Comparison of ENCODE assay signal across 12 cellular contexts in genomic region chr3:111610612-111611054, GRCh38. TPM values are rescaled to one million over a fixed set of nuclear protein-coding genes. Genes with fewer than 3 reads are reported as not detected.
DNase-seq lines count a peak whose midpoint lies in the region; ATAC-seq and TF ChIP-seq lines count a peak whose summit lies in the region.
"Had no signal": no experiment of that assay in that cellular context is flagged by ENCODE, and none has a peak within 500 bp of the region (broad histone marks: within the 10 kb centered on the region; RNA-seq: fewer than 3 reads in every experiment).

No MANE protein-coding gene starts in this region.

- H3K27me3 ChIP-seq in prostate gland (replicated peaks; ENCODE audit: insufficient read depth), result no peaks in the 10 kb centered on the region
- no peaks in the 10 kb centered on the region for H3K27me3 ChIP-seq in lower lobe of right lung (ENCODE audit: low read depth)

- no peak for TF ChIP-seq POLR2A in prostate gland (IDR thresholded peaks at IDR 0.05)

- peak overlapping the region; percentile 83 for H3K27ac Mint-ChIP-seq in activated B cell treated with CpG ODN at 0.5 μM for 24 hours
- H3K27ac Mint-ChIP-seq: GM23338 had no signal

- ATAC-seq in GM19395 (IDR thresholded peaks at IDR 0.05; ENCODE audit: unreplicated experiment), result peak; percentile 34
- ATAC-seq in HG03103 (IDR thresholded peaks at IDR 0.05; ENCODE audit: low read depth, unreplicated experiment), result peak; percentile 15
- peak; percentile 40 for ATAC-seq in activated B cell treated with CpG ODN at 0.5 μM for 24 hours (ENCODE audit: low read depth)
- ATAC-seq in lower lobe of right lung, result no peak
- no peak for ATAC-seq in left colon
- ATAC-seq: GM23338 had no signal

- intact Hi-C loops in activated B cell treated with CpG ODN at 0.5 μM for 24 hours (cut with micrococcal nuclease), result loop anchor here (1.0 to 10.0 kb wide), 3 partner anchors 15 to 536 kb away; partner anchors contain the start of genes NECTIN3 and ZBED2
- intact Hi-C loops in prostate gland (cut with DNase I), result no loop called here
- intact Hi-C loops in lower lobe of right lung (cut with DNase I), result no loop called here
- intact Hi-C loops in left colon (cut with DNase I, micrococcal nuclease), result no loop called here

- POLR2A ChIA-PET in activated B cell treated with CpG ODN at 0.5 μM for 24 hours (lab: Charles Lee), result interaction anchor here (0.7 to 1.8 kb wide), 6 partner anchors 11 to 368 kb away, joined by 3 to 18 read pairs (median 4); partner anchors contain the start of genes ABHD10 and ZBED2

- DNase-seq in activated B cell treated with CpG ODN at 0.5 μM for 24 hours (no peak), prostate gland (ENCODE audit: low spot score) (peak; percentile 12), GM19238 (ENCODE audit: insufficient read length, low spot score) (no peak), lower lobe of right lung (no peak), left colon (no peak), NCI-H524 treated with DMSO at 0.1 percent for 48 hours (lab: John Stamatoyannopoulos, UW) (no peak)
- DNase-seq: effector CD8-positive, alpha-beta T cell had no signal

- no peaks in the 10 kb centered on the region for H3K27me3 Mint-ChIP-seq in activated B cell treated with CpG ODN at 0.5 μM for 24 hours

- CTCF ChIA-PET in activated B cell treated with CpG ODN at 0.5 μM for 24 hours (lab: Charles Lee), result interaction anchor here (0.9 to 1.4 kb wide), 5 partner anchors 9 to 56 kb away, joined by 3 to 7 read pairs (median 3); partner anchors contain the start of gene ZBED2

- H3K4me3 ChIP-seq in prostate gland, result no peak overlapping the region
- H3K4me3 ChIP-seq in lower lobe of right lung, result no peak overlapping the region
- H3K4me3 ChIP-seq: GM23338 had no signal

- H3K4me3 Mint-ChIP-seq in activated B cell treated with CpG ODN at 0.5 μM for 24 hours, result peak overlapping the region; percentile 58
- H3K4me3 Mint-ChIP-seq: GM23338 had no signal

- no peaks in the 10 kb centered on the region for H3K9me3 ChIP-seq in prostate gland
- H3K9me3 ChIP-seq in lower lobe of right lung, result no peaks in the 10 kb centered on the region

- no peaks in the 10 kb centered on the region for H3K4me1 ChIP-seq in prostate gland (replicated peaks)
- H3K4me1 ChIP-seq in lower lobe of right lung, result no peaks in the 10 kb centered on the region

- no peaks in the 10 kb centered on the region for H3K36me3 ChIP-seq in prostate gland
- H3K36me3 ChIP-seq in lower lobe of right lung, result no peaks in the 10 kb centered on the region

- WGBS in prostate gland, result 45% methylated on average over 8 of the region's 8 CpGs

- H3K27ac ChIP-seq in prostate gland, result no peak overlapping the region
- H3K27ac ChIP-seq in lower lobe of right lung, result no peak overlapping the region

- H3K9me3 Mint-ChIP-seq in activated B cell treated with CpG ODN at 0.5 μM for 24 hours, result no peaks in the 10 kb centered on the region
- H3K9me3 Mint-ChIP-seq: GM23338 had no signal

- peaks cover 45% of the 10 kb centered on the region for H3K4me1 Mint-ChIP-seq in activated B cell treated with CpG ODN at 0.5 μM for 24 hours

- peaks cover 20% of the 10 kb centered on the region for H3K36me3 Mint-ChIP-seq in activated B cell treated with CpG ODN at 0.5 μM for 24 hours (ENCODE audit: low read depth)

- TF ChIP-seq CTCF in activated B cell treated with CpG ODN at 0.5 μM for 24 hours (IDR thresholded peaks at IDR 0.05), result no peak
- no peak for TF ChIP-seq CTCF in prostate gland (IDR thresholded peaks at IDR 0.05)
- TF ChIP-seq CTCF in lower lobe of right lung (IDR thresholded peaks at IDR 0.05), result no peak

RNA-seq across cellular contexts. Expression of gene ZBED2, which starts 15.5 kb away (rescaled TPM):
- total RNA-seq in activated B cell treated with CpG ODN at 0.5 μM for 24 hours (4.6 and 5.3 TPM in 2 replicates), prostate gland (under 1 TPM in 1 of 2 donors, not detected in 1; 0.68 TPM), lower lobe of right lung (8.2 TPM), left colon (not detected)
- total RNA-seq: GM23338, myocyte, SK-MEL-5 had no signal

Comparison
In these comparisons a context has a peak if more than half of its experiments do, and no peak if none do; other contexts are left out.
1. ATAC-seq: peak in GM19395 (single experiment), HG03103 (single experiment) and activated B cell treated with CpG ODN at 0.5 μM for 24 hours (single experiment); none in lower lobe of right lung (0 of 2) and left colon (single experiment).